Comparison of ENCODE assay signal across 13 cellular contexts in genomic region chr15:80585544-80586018, GRCh38.
A peak's percentile ranks its signal among the peaks of the same experiment; 100 is the strongest.
DNase-seq lines count a peak whose midpoint lies in the region; ATAC-seq and TF ChIP-seq lines count a peak whose summit lies in the region.
"Had no signal": no experiment of that assay in that cellular context is flagged by ENCODE, and none has a peak within 500 bp of the region (broad histone marks: within the 10 kb centered on the region; RNA-seq: fewer than 3 reads in every experiment).

No MANE protein-coding gene starts in this region.

- no peaks in the 10 kb centered on the region for H3K4me1 ChIP-seq in HEK293 (ENCODE audit: control insufficient read depth, insufficient read depth, low read length)
- H3K4me1 ChIP-seq in mucosa of descending colon (ENCODE audit: low read depth): no peaks in the 10 kb centered on the region
- H3K4me1 ChIP-seq: upper lobe of right lung had no signal

- H3K36me3 Mint-ChIP-seq in WTC11: no peaks in the 10 kb centered on the region
- no peaks in the 10 kb centered on the region for H3K36me3 Mint-ChIP-seq in T-helper 2 cell treated with Interferon-gamma antibody and Interleukin-4, amounts not matched to agents 5 μg/mL and 100 μg/mL, for 36 hours (ENCODE audit: low read depth)
- peaks cover 7% of the 10 kb centered on the region for H3K36me3 Mint-ChIP-seq in progenitor cell of endocrine pancreas (ENCODE audit: insufficient read depth)

- H3K4me3 ChIP-seq in HEK293 (ENCODE audit: low read depth, low read length): no peak overlapping the region
- H3K4me3 ChIP-seq in mucosa of descending colon: no peak overlapping the region
- H3K4me3 ChIP-seq: cardiac muscle cell, upper lobe of right lung had no signal

- H3K9me3 ChIP-seq in HEK293 (ENCODE audit: control insufficient read depth, insufficient read depth, low read depth, low read length) (no peaks in the 10 kb centered on the region), mucosa of descending colon (no peaks in the 10 kb centered on the region)
- H3K9me3 ChIP-seq: upper lobe of right lung had no signal

- intact Hi-C loops in mucosa of descending colon (cut with DNase I, micrococcal nuclease): no loop called here

- no peaks in the 10 kb centered on the region for H3K36me3 ChIP-seq in HEK293 (ENCODE audit: control insufficient read depth in 2 of 2, insufficient read depth in 1 of 2, low read length in 2 of 2)
- no peaks in the 10 kb centered on the region for H3K36me3 ChIP-seq in mucosa of descending colon (ENCODE audit: low read depth)
- H3K36me3 ChIP-seq: cardiac muscle cell, upper lobe of right lung had no signal

- ATAC-seq in WTC11 (peak; percentile 49; the same call in 1 of the 2 replicates), mucosa of descending colon (peak; percentile 84), left lobe of liver (no peak)
- ATAC-seq: upper lobe of right lung had no signal

- H3K27me3 Mint-ChIP-seq in WTC11 (ENCODE audit: low read depth) (no peaks in the 10 kb centered on the region), progenitor cell of endocrine pancreas (no peaks in the 10 kb centered on the region)
- H3K27me3 Mint-ChIP-seq in T-helper 2 cell treated with Interferon-gamma antibody and Interleukin-4, amounts not matched to agents 5 μg/mL and 100 μg/mL, for 36 hours (ENCODE audit: low read depth): no peaks in the 10 kb centered on the region

- peak; percentile 31 for DNase-seq in NK-92 treated with Interleukin-12 subunit alpha and Interleukin-12 subunit beta, amount 100 ng/mL, for 24 hours (lab: John Stamatoyannopoulos, UW)
- DNase-seq in NK-92 (lab: John Stamatoyannopoulos, UW; ENCODE audit: unreplicated experiment): no peak
- peak; percentile 28 for DNase-seq in WTC11 (ENCODE audit: low spot score)
- peak in 1 of 3 donors; percentile 14 for DNase-seq in mucosa of descending colon
- DNase-seq in T-helper 2 cell treated with Interferon-gamma antibody and Interleukin-4, amounts not matched to agents 5 μg/mL and 100 μg/mL, for 36 hours (ENCODE audit: low spot score): no peak
- no peak for DNase-seq in left lobe of liver (ENCODE audit: low spot score)
- no peak for DNase-seq in progenitor cell of endocrine pancreas (ENCODE audit: low spot score, unreplicated experiment)
- DNase-seq: activated CD8-positive, alpha-beta memory T cell treated with anti-CD3 and anti-CD28 coated beads for 24 hours; activated naive CD4-positive, alpha-beta T cell treated with Interleukin-2 at 50 U/mL for 16 hours; glutamatergic neuron; upper lobe of right lung had no signal

- H3K27ac ChIP-seq in HEK293 (ENCODE audit: extremely low read depth, low read depth, low read length): no peak overlapping the region
- H3K27ac ChIP-seq: cardiac muscle cell, upper lobe of right lung had no signal

- H3K4me1 Mint-ChIP-seq in WTC11 (peaks cover 26% of the 10 kb centered on the region), progenitor cell of endocrine pancreas (ENCODE audit: low read depth) (peaks cover 14% of the 10 kb centered on the region)
- H3K4me1 Mint-ChIP-seq in T-helper 2 cell treated with Interferon-gamma antibody and Interleukin-4, amounts not matched to agents 5 μg/mL and 100 μg/mL, for 36 hours (ENCODE audit: low read depth): peaks cover 1% of the 10 kb centered on the region

- no peak for TF ChIP-seq CTCF in HEK293 (tag by site-specific recombination; IDR thresholded peaks at IDR 0.05)
- TF ChIP-seq CTCF in WTC11 (IDR thresholded peaks at IDR 0.05): no peak
- TF ChIP-seq CTCF in mucosa of descending colon (IDR thresholded peaks at IDR 0.05): no peak
- no peak for TF ChIP-seq CTCF in progenitor cell of endocrine pancreas (IDR thresholded peaks at IDR 0.05; ENCODE audit: unreplicated experiment)

- POLR2A ChIA-PET in HEK293 (lab: Yijun Ruan, JAX) (no interaction called here), WTC11 (lab: Charles Lee) (no interaction called here)

- CTCF ChIA-PET in HEK293 (lab: Yijun Ruan, JAX): interaction anchor here (0.6 kb wide), 1 partner anchor 73 kb away, joined by 3 read pairs; no protein-coding TSS in a partner anchor
- CTCF ChIA-PET in WTC11 (lab: Charles Lee): interaction anchor here (0.7 to 2.3 kb wide), 2 partner anchors 18 to 191 kb away, joined by 5 read pairs; no protein-coding TSS in a partner anchor

- H3K4me3 Mint-ChIP-seq in WTC11 (no peak overlapping the region), progenitor cell of endocrine pancreas (ENCODE audit: low read depth) (no peak overlapping the region)
- no peak overlapping the region for H3K4me3 Mint-ChIP-seq in T-helper 2 cell treated with Interferon-gamma antibody and Interleukin-4, amounts not matched to agents 5 μg/mL and 100 μg/mL, for 36 hours

- H3K27ac Mint-ChIP-seq in WTC11: no peak overlapping the region
- H3K27ac Mint-ChIP-seq in T-helper 2 cell treated with Interferon-gamma antibody and Interleukin-4, amounts not matched to agents 5 μg/mL and 100 μg/mL, for 36 hours: no peak overlapping the region
- no peak overlapping the region for H3K27ac Mint-ChIP-seq in progenitor cell of endocrine pancreas

- H3K9me3 Mint-ChIP-seq in WTC11 (no peaks in the 10 kb centered on the region), progenitor cell of endocrine pancreas (ENCODE audit: low read depth) (no peaks in the 10 kb centered on the region)
- no peaks in the 10 kb centered on the region for H3K9me3 Mint-ChIP-seq in T-helper 2 cell treated with Interferon-gamma antibody and Interleukin-4, amounts not matched to agents 5 μg/mL and 100 μg/mL, for 36 hours

TF ChIP-seq in HEK293, 187 proteins besides CTCF, POLR2A, EP300 and RAD21:
- TF ChIP-seq ZNF624 (tag by site-specific recombination; IDR thresholded peaks at IDR 0.05) (no peak), ZIC2 (tag by site-specific recombination; IDR thresholded peaks at IDR 0.05) (peak; percentile 47), GLIS1 (tag by site-specific recombination; IDR thresholded peaks at IDR 0.05) (0 out of 2 replicates have a peak, but pooled peaks have one; percentile 52), HIC1 (tag by site-specific recombination; IDR thresholded peaks at IDR 0.05) (no peak)
TF ChIP-seq in HEK293: peak in this region for 2.

TF ChIP-seq in WTC11, 78 proteins besides CTCF, POLR2A, EP300 and RAD21 (continues in another document):
- TF ChIP-seq, protein P1, sequence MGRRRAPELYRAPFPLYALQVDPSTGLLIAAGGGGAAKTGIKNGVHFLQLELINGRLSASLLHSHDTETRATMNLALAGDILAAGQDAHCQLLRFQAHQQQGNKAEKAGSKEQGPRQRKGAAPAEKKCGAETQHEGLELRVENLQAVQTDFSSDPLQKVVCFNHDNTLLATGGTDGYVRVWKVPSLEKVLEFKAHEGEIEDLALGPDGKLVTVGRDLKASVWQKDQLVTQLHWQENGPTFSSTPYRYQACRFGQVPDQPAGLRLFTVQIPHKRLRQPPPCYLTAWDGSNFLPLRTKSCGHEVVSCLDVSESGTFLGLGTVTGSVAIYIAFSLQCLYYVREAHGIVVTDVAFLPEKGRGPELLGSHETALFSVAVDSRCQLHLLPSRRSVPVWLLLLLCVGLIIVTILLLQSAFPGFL (CRISPR knock-in tag; IDR thresholded peaks at IDR 0.05; ENCODE audit: borderline replicate concordance): no peak
- TF ChIP-seq ZNF232 (CRISPR knock-in tag; IDR thresholded peaks at IDR 0.05) (no peak), FOXJ3 (CRISPR knock-in tag; IDR thresholded peaks at IDR 0.05; ENCODE audit: borderline replicate concordance) (no peak), ZSCAN18 (CRISPR knock-in tag; IDR thresholded peaks at IDR 0.05) (no peak), SMAD3 (CRISPR knock-in tag; IDR thresholded peaks at IDR 0.05; ENCODE audit: borderline replicate concordance) (no peak)
- TF ChIP-seq, protein P2, sequence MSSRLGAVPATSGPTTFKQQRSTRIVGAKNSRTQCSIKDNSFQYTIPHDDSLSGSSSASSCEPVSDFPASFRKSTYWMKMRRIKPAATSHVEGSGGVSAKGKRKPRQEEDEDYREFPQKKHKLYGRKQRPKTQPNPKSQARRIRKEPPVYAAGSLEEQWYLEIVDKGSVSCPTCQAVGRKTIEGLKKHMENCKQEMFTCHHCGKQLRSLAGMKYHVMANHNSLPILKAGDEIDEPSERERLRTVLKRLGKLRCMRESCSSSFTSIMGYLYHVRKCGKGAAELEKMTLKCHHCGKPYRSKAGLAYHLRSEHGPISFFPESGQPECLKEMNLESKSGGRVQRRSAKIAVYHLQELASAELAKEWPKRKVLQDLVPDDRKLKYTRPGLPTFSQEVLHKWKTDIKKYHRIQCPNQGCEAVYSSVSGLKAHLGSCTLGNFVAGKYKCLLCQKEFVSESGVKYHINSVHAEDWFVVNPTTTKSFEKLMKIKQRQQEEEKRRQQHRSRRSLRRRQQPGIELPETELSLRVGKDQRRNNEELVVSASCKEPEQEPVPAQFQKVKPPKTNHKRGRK (CRISPR knock-in tag; IDR thresholded peaks at IDR 0.05; ENCODE audit: borderline replicate concordance): no peak
- TF ChIP-seq, protein P3, sequence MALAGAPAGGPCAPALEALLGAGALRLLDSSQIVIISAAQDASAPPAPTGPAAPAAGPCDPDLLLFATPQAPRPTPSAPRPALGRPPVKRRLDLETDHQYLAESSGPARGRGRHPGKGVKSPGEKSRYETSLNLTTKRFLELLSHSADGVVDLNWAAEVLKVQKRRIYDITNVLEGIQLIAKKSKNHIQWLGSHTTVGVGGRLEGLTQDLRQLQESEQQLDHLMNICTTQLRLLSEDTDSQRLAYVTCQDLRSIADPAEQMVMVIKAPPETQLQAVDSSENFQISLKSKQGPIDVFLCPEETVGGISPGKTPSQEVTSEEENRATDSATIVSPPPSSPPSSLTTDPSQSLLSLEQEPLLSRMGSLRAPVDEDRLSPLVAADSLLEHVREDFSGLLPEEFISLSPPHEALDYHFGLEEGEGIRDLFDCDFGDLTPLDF (CRISPR knock-in tag; IDR thresholded peaks at IDR 0.05): no peak

Comparison
In these comparisons a context has a peak if more than half of its experiments do, and no peak if none do; other contexts are left out.
1. DNase-seq: peak in NK-92 treated with Interleukin-12 subunit alpha and Interleukin-12 subunit beta, amount 100 ng/mL, for 24 hours (single experiment) and WTC11 (single experiment); none in NK-92 (single experiment), T-helper 2 cell treated with Interferon-gamma antibody and Interleukin-4, amounts not matched to agents 5 μg/mL and 100 μg/mL, for 36 hours (single experiment), left lobe of liver (single experiment) and progenitor cell of endocrine pancreas (single experiment).